Comparison of ENCODE assay signal across 8 cellular contexts in the genomic region with DNA sequence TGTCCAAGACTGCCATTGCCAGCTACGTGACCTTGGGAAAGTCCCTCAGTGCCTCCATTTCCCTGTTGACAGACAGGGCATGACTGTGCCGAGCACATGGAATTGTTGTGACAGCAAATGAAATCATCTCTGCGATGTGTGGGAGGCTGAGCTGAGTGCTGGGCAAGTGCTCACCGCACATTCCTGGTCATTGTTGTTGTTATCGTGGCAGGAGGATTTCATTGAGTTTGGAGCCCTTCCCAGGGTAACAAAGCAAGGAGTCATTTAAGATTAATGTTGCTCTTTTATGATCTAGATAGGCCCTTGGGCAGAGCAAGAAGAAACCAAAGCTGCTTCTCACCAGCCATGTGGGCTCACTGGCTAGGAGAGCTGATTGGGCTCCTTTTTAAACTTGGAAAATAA. TPM values are rescaled to one million over a fixed set of nuclear protein-coding genes. Genes with fewer than 3 reads are reported as not detected.
DNase-seq lines count a peak whose midpoint lies in the region; ATAC-seq, FAIRE-seq and TF ChIP-seq lines count a peak whose summit lies in the region.

No MANE protein-coding gene starts in this region.

- H3K4me3 ChIP-seq in HepG2 (replicated peaks in 1 of 3; ENCODE audit: insufficient read depth in 1 of 3, low read depth in 2 of 3, low read length in 3 of 3): no peak overlapping the region

- intact Hi-C loops in left cardiac atrium (cut with DNase I): no loop called here
- intact Hi-C loops in HepG2 (cut with micrococcal nuclease; ENCODE audit: unreplicated experiment): no loop called here

- POLR2A ChIA-PET in HepG2 (lab: Yijun Ruan, JAX): no interaction called here

- DNase-seq in H4 (ENCODE audit: low spot score): peak; percentile 70
- peak; percentile 39 for DNase-seq in amniotic stem cell (lab: John Stamatoyannopoulos, UW)
- peak; percentile 28 for DNase-seq in left cardiac atrium
- peak; percentile 55 for DNase-seq in smooth muscle cell of the brain vasculature (ENCODE audit: low read depth, low spot score)
- no peak for DNase-seq in HepG2 (ENCODE audit: low spot score)
- no peak for DNase-seq in stimulated activated CD4-positive, alpha-beta T cell treated with anti-CD3 and anti-CD28 coated beads, Interleukin-4, amount 100 ng/mL, for 4 hours

- H3K27me3 ChIP-seq in HepG2 (ENCODE audit: control insufficient read depth in 1 of 2, insufficient read depth in 2 of 2, low read length in 2 of 2): peaks cover 2 to 26% of the 10 kb centered on the region in 2 experiments; a peak in 4 of 5 replicates

- H3K27ac ChIP-seq in HepG2 (ENCODE audit: extremely low read length, insufficient read depth, low read length): no peak overlapping the region

- no peaks in the 10 kb centered on the region for H3K4me1 ChIP-seq in HepG2 (ENCODE audit: insufficient read depth, low read length)

- in situ Hi-C loops in HepG2 (cut with HindIII; ENCODE audit: extremely low pct_ligation_motif_present, low pct_unique_long_range_greater_than_20kb): no loop called here

- TF ChIP-seq POLR2A in HepG2 (IDR thresholded peaks at IDR 0.05; ENCODE audit: insufficient read depth in 1 of 2, low read depth in 2 of 2, low read length in 2 of 2): no peak

- H3K9me3 ChIP-seq in HepG2 (ENCODE audit: low read length): no peaks in the 10 kb centered on the region

- no peak overlapping the region for H3K4me2 ChIP-seq in HepG2 (ENCODE audit: low read depth, low read length)

- H3K9ac ChIP-seq in HepG2 (ENCODE audit: insufficient read depth, low read depth, low read length): no peak overlapping the region

- 33% methylated on average over 5 of the region's 5 CpGs for WGBS in HepG2 (ENCODE audit: low lambda C conversion rate)

- no peak overlapping the region for H2AFZ ChIP-seq in HepG2 (ENCODE audit: low read length)

- TF ChIP-seq EP300 in HepG2 (IDR thresholded peaks at IDR 0.05; ENCODE audit: low read depth in 2 of 2, low read length in 2 of 2): no peak
- TF ChIP-seq EP300 in HepG2 (CRISPR knock-in tag; IDR thresholded peaks at IDR 0.05; ENCODE audit: borderline replicate concordance): no peak

- no peaks in the 10 kb centered on the region for H3K36me3 ChIP-seq in HepG2 (replicated peaks in 1 of 2; ENCODE audit: control insufficient read depth in 1 of 2, insufficient read depth in 2 of 2, low read length in 2 of 2)

- no peaks in the 10 kb centered on the region for H4K20me1 ChIP-seq in HepG2 (ENCODE audit: insufficient read depth, low read length)

- FAIRE-seq in HepG2 (lab: Jason Lieb, UNC): no peak

- no TSS peak for BruUV-seq in HepG2 (replicated peaks; lab: Mats Ljungman, UMichigan)

- ATAC-seq in left cardiac atrium (peak; percentile 76 to 87), HG02610 (IDR thresholded peaks at IDR 0.05; ENCODE audit: unreplicated experiment) (no peak), HepG2 (no peak), HG03439 (IDR thresholded peaks at IDR 0.05; ENCODE audit: unreplicated experiment) (no peak)

- no peak for TF ChIP-seq CTCF in HepG2 (CRISPR knock-in tag; IDR thresholded peaks at IDR 0.05)

- no peak for TF ChIP-seq RAD21 in HepG2 (CRISPR knock-in tag; IDR thresholded peaks at IDR 0.05)

- CTCF ChIA-PET in HepG2 (lab: Yijun Ruan, JAX; ENCODE audit: low intra/inter-chr PET ratio, low total read pairs): no interaction called here

- H3K79me2 ChIP-seq in HepG2 (ENCODE audit: insufficient read depth, low read length): no peaks in the 10 kb centered on the region

TF ChIP-seq in HepG2, 621 proteins besides CTCF, POLR2A, EP300 and RAD21 (continues in another document):
- TF ChIP-seq ZNF280D (CRISPR knock-in tag; IDR thresholded peaks at IDR 0.05): no peak
- TF ChIP-seq CREB1 (IDR thresholded peaks at IDR 0.05): no peak
- no peak for TF ChIP-seq CREB1 (CRISPR knock-in tag; IDR thresholded peaks at IDR 0.05)
- no peak for TF ChIP-seq ZNF468 (CRISPR knock-in tag; IDR thresholded peaks at IDR 0.05)
- TF ChIP-seq HMGXB4 (CRISPR knock-in tag; IDR thresholded peaks at IDR 0.05; ENCODE audit: borderline replicate concordance in 1 of 2, low read depth in 1 of 2): no peak
- no peak for TF ChIP-seq SCMH1 (CRISPR knock-in tag; IDR thresholded peaks at IDR 0.05; ENCODE audit: borderline replicate concordance)
- no peak for TF ChIP-seq ZNF709 (CRISPR knock-in tag; IDR thresholded peaks at IDR 0.05)
- TF ChIP-seq, protein P1, sequence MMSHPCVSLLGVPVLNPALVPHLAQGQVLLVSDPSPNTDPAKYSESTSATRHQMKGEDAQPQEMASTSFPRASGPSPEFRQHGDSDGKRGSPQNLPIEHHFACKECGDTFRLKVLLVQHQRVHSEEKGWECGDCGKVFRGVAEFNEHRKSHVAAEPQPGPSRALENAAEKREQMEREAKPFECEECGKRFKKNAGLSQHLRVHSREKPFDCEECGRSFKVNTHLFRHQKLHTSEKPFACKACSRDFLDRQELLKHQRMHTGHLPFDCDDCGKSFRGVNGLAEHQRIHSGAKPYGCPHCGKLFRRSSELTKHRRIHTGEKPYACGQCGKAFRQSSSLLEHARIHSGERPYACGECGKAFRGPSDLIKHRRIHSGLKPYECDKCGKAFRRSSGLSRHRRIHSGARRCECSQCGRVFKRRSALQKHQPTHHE (CRISPR knock-in tag; IDR thresholded peaks at IDR 0.05; ENCODE audit: borderline replicate concordance): no peak
- no peak for TF ChIP-seq GABPA (IDR thresholded peaks at IDR 0.05; ENCODE audit: low read depth, low read length)
- TF ChIP-seq GABPA (CRISPR knock-in tag; IDR thresholded peaks at IDR 0.05; ENCODE audit: low read depth): no peak
- TF ChIP-seq ZNF430 (CRISPR knock-in tag; IDR thresholded peaks at IDR 0.05): no peak
- TF ChIP-seq RELA (CRISPR knock-in tag; IDR thresholded peaks at IDR 0.05): no peak
- no peak for TF ChIP-seq ZSCAN21 (CRISPR knock-in tag; IDR thresholded peaks at IDR 0.05; ENCODE audit: borderline replicate concordance)
- TF ChIP-seq BORCS8-MEF2B (CRISPR knock-in tag; IDR thresholded peaks at IDR 0.05): no peak

RNA-seq across cellular contexts. Expression of gene ITPKB, which starts 39.6 kb away (rescaled TPM):
- total RNA-seq in H4 (2014; rRNA removed; shearing (Covaris generic)): 1.9 and 2.1 TPM in 2 replicates
- total RNA-seq in left cardiac atrium (10 to 100 TPM; 13.8 to 18.3 TPM), HepG2 (2016; rRNA removed; fragmentation: Illumina TruSeq; extraction: Trizol) (not detected in 2 replicates)
- not detected in 2 replicates for total RNA-seq in HepG2 (2016; cell fraction: cytosol; rRNA removed; fragmentation: Illumina TruSeq; extraction: Trizol; ENCODE audit: low read depth)
- total RNA-seq in HepG2 (2016; cell fraction: insoluble cytoplasmic fraction; rRNA removed; fragmentation: Illumina TruSeq; extraction: Trizol): not detected in 2 replicates
- total RNA-seq in HepG2 (2016; cell fraction: membrane; rRNA removed; fragmentation: Illumina TruSeq; extraction: Trizol): not detected in 2 replicates
- total RNA-seq in HepG2 (2016; cell fraction: nucleus; rRNA removed; fragmentation: Illumina TruSeq; extraction: Trizol): not detected in 2 replicates
- not detected in 2 replicates for polyA plus RNA-seq in HepG2 (2011; rRNA removed)
- not detected in 2 replicates for polyA plus RNA-seq in HepG2 (2011; cell fraction: cytosol; rRNA removed)
- not detected in 2 replicates for polyA plus RNA-seq in HepG2 (2011; cell fraction: nucleus; rRNA removed)
- not detected in 2 replicates for polyA plus RNA-seq in HepG2 (2012)
- polyA plus RNA-seq in HepG2 (2016; cell fraction: cytosol; fragmentation: Illumina TruSeq; extraction: Trizol; ENCODE audit: low read depth): not detected in 2 replicates
- polyA plus RNA-seq in HepG2 (2016; cell fraction: insoluble cytoplasmic fraction; fragmentation: Illumina TruSeq; extraction: Trizol; ENCODE audit: low read depth): not detected in 2 replicates
- polyA plus RNA-seq in HepG2 (2016; cell fraction: membrane; fragmentation: Illumina TruSeq; extraction: Trizol; ENCODE audit: low read depth): not detected in 2 replicates
- polyA plus RNA-seq in HepG2 (2016; cell fraction: nucleus; fragmentation: Illumina TruSeq; extraction: Trizol; ENCODE audit: insufficient read depth, low read depth): not detected in 2 replicates
- 0.84 TPM in 1 of 2 replicates, not detected in the other for polyA minus RNA-seq in HepG2 (2011; rRNA and poly(A)+ RNA removed; ENCODE audit: low replicate concordance)
- polyA minus RNA-seq in HepG2 (2011; cell fraction: cytosol; rRNA and poly(A)+ RNA removed): not detected in 2 replicates
- not detected in 2 replicates for polyA minus RNA-seq in HepG2 (2011; cell fraction: nucleus; rRNA and poly(A)+ RNA removed)

Comparison
In these comparisons a context has a peak if more than half of its experiments do, and no peak if none do; other contexts are left out.
1. DNase-seq: peak in H4 (single experiment), amniotic stem cell (single experiment), left cardiac atrium (single experiment) and smooth muscle cell of the brain vasculature (single experiment); none in HepG2 (single experiment) and stimulated activated CD4-positive, alpha-beta T cell treated with anti-CD3 and anti-CD28 coated beads, Interleukin-4, amount 100 ng/mL, for 4 hours (0 of 2).
2. ATAC-seq: peak in left cardiac atrium (2 of 2); none in HG02610 (single experiment), HepG2 (single experiment) and HG03439 (single experiment).